Comparison of ENCODE assay signal across 8 cellular contexts in genomic region chr6:33425668-33426577, GRCh38.
DNase-seq lines count a peak whose midpoint lies in the region; ATAC-seq lines count a peak whose summit lies in the region.

No MANE protein-coding gene starts in this region.

- peak; percentile 91 for DNase-seq in GM03348 (ENCODE audit: low spot score)
- peak; percentile 95 for DNase-seq in NCI-H82 (lab: John Stamatoyannopoulos, UW)
- DNase-seq in activated CD8-positive, alpha-beta memory T cell treated with anti-CD3 and anti-CD28 coated beads for 24 hours = peak; percentile 91
- peak; percentile 78 for DNase-seq in effector CD4-positive, alpha-beta T cell
- peak; percentile 89 for DNase-seq in medulla oblongata (ENCODE audit: extremely low spot score)
- DNase-seq in stimulated activated CD8-positive, alpha-beta memory T cell treated with anti-CD3 and anti-CD28 coated beads, Interleukin-12 subunit alpha, Interleukin-12 subunit beta, amount 100 ng/mL, for 1 hour (ENCODE audit: low read depth) = peak; percentile 71

- ATAC-seq in HG02981 (IDR thresholded peaks at IDR 0.05; ENCODE audit: unreplicated experiment) (peak; percentile 43), HG02840 (IDR thresholded peaks at IDR 0.05; ENCODE audit: low FRiP score, unreplicated experiment) (no peak)
